ENCODE assay signal across 19 cellular contexts in genomic region chr7:88307412-88307811, GRCh38. TPM values are rescaled to one million over a fixed set of nuclear protein-coding genes. Genes with fewer than 3 reads are reported as not detected.
DNase-seq lines count a peak whose midpoint lies in the region; ATAC-seq and TF ChIP-seq lines count a peak whose summit lies in the region.
"Had no signal": no experiment of that assay in that cellular context is flagged by ENCODE, and none has a peak within 500 bp of the region (broad histone marks: within the 10 kb centered on the region; RNA-seq: fewer than 3 reads in every experiment).

No MANE protein-coding gene starts in this region.

- ATAC-seq in left ventricle myocardium superior = peak; percentile 12
- ATAC-seq in HG03521 (IDR thresholded peaks at IDR 0.05; ENCODE audit: unreplicated experiment) = no peak
- ATAC-seq in GM21619 (IDR thresholded peaks at IDR 0.05; ENCODE audit: unreplicated experiment) = no peak

- no peaks in the 10 kb centered on the region for H3K79me2 ChIP-seq in parathyroid adenoma

- intact Hi-C loops in left ventricle myocardium superior (cut with micrococcal nuclease) = no loop called here

- H3K36me3 ChIP-seq in ES-I3 (ENCODE audit: insufficient read depth, low read length) = no peaks in the 10 kb centered on the region
- H3K36me3 ChIP-seq in parathyroid adenoma (ENCODE audit: control insufficient read depth, insufficient read depth, low read length) = no peaks in the 10 kb centered on the region
- H3K36me3 ChIP-seq: HAP-1 had no signal

- no peaks in the 10 kb centered on the region for H3K4me1 ChIP-seq in ES-I3 (ENCODE audit: insufficient read depth, low read length)
- H3K4me1 ChIP-seq in parathyroid adenoma = no peaks in the 10 kb centered on the region

- no peak overlapping the region for H3K4me2 ChIP-seq in parathyroid adenoma (ENCODE audit: low read length)

- peak overlapping the region; percentile 39; the same call in 1 of the 2 replicates for H3K9ac ChIP-seq in ES-I3 (ENCODE audit: low read depth, low read length)
- H3K9ac ChIP-seq in parathyroid adenoma = no peak overlapping the region

- H3K9me3 ChIP-seq in ES-I3 (ENCODE audit: control insufficient read depth, insufficient read depth, low read length) (no peaks in the 10 kb centered on the region), parathyroid adenoma (ENCODE audit: control insufficient read depth, low read length) (no peaks in the 10 kb centered on the region)
- H3K9me3 ChIP-seq: HAP-1 had no signal

- H2AFZ ChIP-seq in parathyroid adenoma = no peak overlapping the region

- DNase-seq in left ventricle myocardium superior (peak; percentile 46), HK-2 (ENCODE audit: unreplicated experiment) (no peak), hypothalamus (lab: John Stamatoyannopoulos, UW) (no peak)
- DNase-seq: CD4-positive, alpha-beta T cell; GDM1; NCI-H1417 treated with DMSO at 0.1 percent for 48 hours; NCI-H2081 treated with DMSO at 0.1 percent for 48 hours; NCI-H2227 treated with DMSO at 0.1 percent for 48 hours; NCI-H524 treated with DMSO at 0.1 percent for 48 hours; NK-92 treated with Interleukin-12 subunit alpha and Interleukin-12 subunit beta, amount 100 ng/mL, for 24 hours; OCI-M1 had no signal

- no peaks in the 10 kb centered on the region for H3K27me3 ChIP-seq in parathyroid adenoma (ENCODE audit: control insufficient read depth, insufficient read depth, low read length)

- TF ChIP-seq CTCF in parathyroid adenoma (IDR thresholded peaks at IDR 0.05) = no peak

- peak overlapping the region; percentile 1 for H3K27ac ChIP-seq in adipose tissue (ENCODE audit: low read depth, low read length)
- H3K27ac ChIP-seq in parathyroid adenoma = peak overlapping the region; percentile 63

- H3K4me3 ChIP-seq in parathyroid adenoma (ENCODE audit: low read depth, low read length) = no peak overlapping the region

- WGBS in adipose tissue, 3 donors = 74 to 92% (median 87%) methylated on average over 2 of the region's 2 CpGs

RNA-seq across cellular contexts. Expression of gene STEAP4, which starts 0.7 kb away (rescaled TPM):
- polyA plus RNA-seq in adipose tissue = 10 to 100 TPM in 2 of 3 donors, 1 to 10 TPM in 1; 8.4 to 60.6 (median 24.2) TPM
- total RNA-seq in left ventricle myocardium superior = 21.7 TPM
- total RNA-seq: A673; CD4-positive, alpha-beta T cell; HT1080 had no signal
